Comparison of ENCODE assay signal across 3 cellular contexts in genomic region chr17:59434429-59434828, GRCh38.
A peak's percentile ranks its signal among the peaks of the same experiment; 100 is the strongest.
TF ChIP-seq lines count a peak whose summit lies in the region.

No MANE protein-coding gene starts in this region.

TF ChIP-seq in SK-N-SH, 30 proteins besides CTCF, POLR2A, EP300 and RAD21 (continued from another document):
- TF ChIP-seq ZBTB33 (IDR thresholded peaks at IDR 0.05; ENCODE audit: borderline replicate concordance, low read depth) (no peak), USF2 (IDR thresholded peaks at IDR 0.05; ENCODE audit: borderline replicate concordance, low read depth, low read length) (no peak), USF1 (IDR thresholded peaks at IDR 0.05; ENCODE audit: borderline replicate concordance, low read depth) (no peak), TCF12 (IDR thresholded peaks at IDR 0.05) (no peak), MAX (IDR thresholded peaks at IDR 0.05; ENCODE audit: low read depth) (no peak), SMC3 (IDR thresholded peaks at IDR 0.05; ENCODE audit: low read depth, low read length) (no peak), JUND (IDR thresholded peaks at IDR 0.05) (no peak), ELF1 (IDR thresholded peaks at IDR 0.05) (no peak)

TF ChIP-seq in SK-N-SH treated with all-trans-retinoic acid at 6 μM for 48 hours, 23 proteins besides CTCF, POLR2A, EP300 and RAD21:
- TF ChIP-seq CSRNP3 (CRISPR knock-in tag; IDR thresholded peaks at IDR 0.05) = no peak
- TF ChIP-seq BACH2 (CRISPR knock-in tag; IDR thresholded peaks at IDR 0.05; ENCODE audit: borderline replicate concordance) = no peak
- TF ChIP-seq GLIS3 (CRISPR knock-in tag; IDR thresholded peaks at IDR 0.05) = no peak
- TF ChIP-seq PATZ1 (CRISPR knock-in tag; IDR thresholded peaks at IDR 0.05; ENCODE audit: borderline replicate concordance) = no peak
- TF ChIP-seq ZC3H10 (CRISPR knock-in tag; IDR thresholded peaks at IDR 0.05) = no peak
- TF ChIP-seq OSR1 (CRISPR knock-in tag; IDR thresholded peaks at IDR 0.05) = no peak
- no peak for TF ChIP-seq ZFP30 (CRISPR knock-in tag; IDR thresholded peaks at IDR 0.05)
- no peak for TF ChIP-seq ZNF565 (CRISPR knock-in tag; conservative IDR thresholded peaks at IDR 0.05; ENCODE audit: low read depth)
- no peak for TF ChIP-seq TSHZ2 (CRISPR knock-in tag; IDR thresholded peaks at IDR 0.05)
- no peak for TF ChIP-seq CSDC2 (CRISPR knock-in tag; IDR thresholded peaks at IDR 0.05)

TF ChIP-seq in HepG2, 621 proteins besides CTCF, POLR2A, EP300 and RAD21 (continued from another document):
- TF ChIP-seq PRDM4 (CRISPR knock-in tag; IDR thresholded peaks at IDR 0.05; ENCODE audit: borderline replicate concordance) (no peak), ZBTB8A (CRISPR knock-in tag; IDR thresholded peaks at IDR 0.05; ENCODE audit: borderline replicate concordance, low read depth) (no peak), ZNF513 (CRISPR knock-in tag; conservative IDR thresholded peaks at IDR 0.05) (no peak), SMARCC2 (IDR thresholded peaks at IDR 0.05) (no peak), HNRNPK (IDR thresholded peaks at IDR 0.05; ENCODE audit: low read depth, low read length, poor library complexity, severe bottlenecking) (peak; percentile 67), U2AF2 (IDR thresholded peaks at IDR 0.05; ENCODE audit: low read depth, low read length) (peak; percentile 91), HOXA7 (CRISPR knock-in tag; IDR thresholded peaks at IDR 0.05) (no peak), AKNA (CRISPR knock-in tag; IDR thresholded peaks at IDR 0.05; ENCODE audit: borderline replicate concordance) (no peak)
TF ChIP-seq in HepG2: peak in this region for 2.
